9 cellular contexts compared by ENCODE assay signal in the genomic region with DNA sequence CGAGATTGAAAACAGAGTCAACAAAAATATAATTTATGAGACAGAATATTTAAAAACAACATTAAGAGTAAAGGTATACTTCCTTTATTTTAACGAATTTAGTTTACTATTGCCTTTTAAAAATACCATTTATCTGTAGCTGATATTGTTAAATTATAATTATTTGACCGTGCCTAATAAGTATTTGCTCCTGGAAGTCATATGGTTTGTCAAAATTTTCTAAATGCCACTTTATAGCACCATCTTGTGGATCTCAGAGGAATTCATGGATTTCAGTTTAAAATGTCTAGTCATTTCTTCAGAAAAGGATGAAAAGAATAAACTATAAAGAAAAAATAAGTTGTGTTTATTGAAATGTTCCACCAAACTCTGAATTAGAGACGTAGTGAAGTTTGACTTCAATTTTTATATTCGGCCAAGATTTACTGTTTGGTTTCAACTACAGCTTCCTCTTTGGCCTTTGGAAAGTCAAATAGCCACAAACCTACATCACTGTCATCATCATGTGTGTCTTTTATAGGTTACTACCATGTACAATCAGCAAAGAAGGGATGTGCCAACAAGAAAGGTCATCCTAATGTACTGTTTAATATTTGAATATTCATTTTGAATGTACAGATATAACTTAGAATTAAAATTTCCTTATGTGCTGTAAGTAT. TPM values are rescaled to one million over a fixed set of nuclear protein-coding genes. Genes with fewer than 3 reads are reported as not detected.
DNase-seq lines count a peak whose midpoint lies in the region; ATAC-seq and TF ChIP-seq lines count a peak whose summit lies in the region.
"Had no signal": no experiment of that assay in that cellular context is flagged by ENCODE, and none has a peak within 500 bp of the region (broad histone marks: within the 10 kb centered on the region; RNA-seq: fewer than 3 reads in every experiment).

No MANE protein-coding gene starts in this region.

- H3K4me3 ChIP-seq in Panc1 (ENCODE audit: low read depth in 2 of 2, low read length in 2 of 2) (no peak overlapping the region), fibroblast of lung (replicated peaks in 1 of 4; ENCODE audit: control extremely low read depth in 1 of 4, insufficient read depth in 1 of 4, low read depth in 3 of 4, low read length in 4 of 4) (no peak overlapping the region), spleen (no peak overlapping the region)

- no peak overlapping the region for H2AFZ ChIP-seq in fibroblast of lung (ENCODE audit: low read length)

- TF ChIP-seq POLR2A in spleen (IDR thresholded peaks at IDR 0.05) = no peak

- no peaks in the 10 kb centered on the region for H4K20me1 ChIP-seq in fibroblast of lung (ENCODE audit: control insufficient read depth, extremely low read depth, insufficient read depth, low read length)

- no peaks in the 10 kb centered on the region for H3K36me3 Mint-ChIP-seq in activated CD4-positive, alpha-beta T cell treated with anti-CD3 and anti-CD28 coated beads, Interleukin-2, amount 10 ng/mL, durations not matched to agents 24 days and 14 days (ENCODE audit: low read depth)

- H3K9me3 Mint-ChIP-seq in activated CD4-positive, alpha-beta T cell treated with anti-CD3 and anti-CD28 coated beads, Interleukin-2, amount 10 ng/mL, durations not matched to agents 24 days and 14 days = no peaks in the 10 kb centered on the region
- H3K9me3 Mint-ChIP-seq: central memory CD8-positive, alpha-beta T cell had no signal

- intact Hi-C loops in Panc1 (cut with micrococcal nuclease; ENCODE audit: unreplicated experiment) (loop anchor here (1.0 kb wide), 1 partner anchor 157 kb away; no protein-coding TSS in a partner anchor), spleen (cut with DNase I; ENCODE audit: low total_unique reads) (loop anchor here (10.0 kb wide), 1 partner anchor 156 kb away; no protein-coding TSS in a partner anchor)
- intact Hi-C loops in activated CD4-positive, alpha-beta T cell treated with anti-CD3 and anti-CD28 coated beads, Interleukin-2, amount 10 ng/mL, durations not matched to agents 24 days and 14 days (cut with micrococcal nuclease) = loop anchor here (2.0 kb wide), 1 partner anchor 156 kb away; no protein-coding TSS in a partner anchor

- H3K27ac ChIP-seq in Panc1 (ENCODE audit: low read length) (no peak overlapping the region), fibroblast of lung (ENCODE audit: insufficient read depth, low read length) (no peak overlapping the region), spleen (no peak overlapping the region)

- no peak overlapping the region for H3K9ac ChIP-seq in fibroblast of lung (ENCODE audit: insufficient read depth, low read length)

- no peaks in the 10 kb centered on the region for H3K4me1 Mint-ChIP-seq in activated CD4-positive, alpha-beta T cell treated with anti-CD3 and anti-CD28 coated beads, Interleukin-2, amount 10 ng/mL, durations not matched to agents 24 days and 14 days
- H3K4me1 Mint-ChIP-seq: central memory CD8-positive, alpha-beta T cell had no signal

- H3K9me3 ChIP-seq in Panc1 (ENCODE audit: control insufficient read depth, insufficient read depth, low read depth, low read length) (no peaks in the 10 kb centered on the region), fibroblast of lung (ENCODE audit: control insufficient read depth, insufficient read depth, low read depth, low read length) (no peaks in the 10 kb centered on the region), spleen (no peaks in the 10 kb centered on the region)

- WGBS in spleen, 5 donors = 18 to 23% (median 19%) methylated on average over 5 of the region's 5 CpGs

- peaks cover 47% of the 10 kb centered on the region for H3K27me3 Mint-ChIP-seq in activated CD4-positive, alpha-beta T cell treated with anti-CD3 and anti-CD28 coated beads, Interleukin-2, amount 10 ng/mL, durations not matched to agents 24 days and 14 days

- CTCF ChIA-PET in Panc1 (lab: Charles Lee) = no interaction called here

- H3K27me3 ChIP-seq in Panc1 (ENCODE audit: control insufficient read depth, insufficient read depth, low read length) (peaks cover 6% of the 10 kb centered on the region; the same call in 1 of the 2 replicates), fibroblast of lung (ENCODE audit: control insufficient read depth, insufficient read depth, low read length) (no peaks in the 10 kb centered on the region), spleen (replicated peaks in 1 of 7) (peaks cover 0 to 7% (median 0%) of the 10 kb centered on the region in 7 donors)

- no peak overlapping the region for H3K4me3 Mint-ChIP-seq in activated CD4-positive, alpha-beta T cell treated with anti-CD3 and anti-CD28 coated beads, Interleukin-2, amount 10 ng/mL, durations not matched to agents 24 days and 14 days
- H3K4me3 Mint-ChIP-seq: central memory CD8-positive, alpha-beta T cell had no signal

- TF ChIP-seq CTCF in Panc1 (IDR thresholded peaks at IDR 0.05) (peak; percentile 66; the same call in 1 of the 2 replicates), fibroblast of lung (conservative IDR thresholded peaks at IDR 0.05 in 1 of 2, IDR thresholded peaks at IDR 0.05 in 1 of 2; ENCODE audit: low read depth in 1 of 2, low read length in 2 of 2) (peak; percentile 34 to 63), spleen (IDR thresholded peaks at IDR 0.05 in 8 of 11, conservative IDR thresholded peaks at IDR 0.05 in 3 of 11) (peak; percentile 14 to 63 (median 55))

- no peaks in the 10 kb centered on the region for H3K36me3 ChIP-seq in Panc1 (ENCODE audit: control insufficient read depth, insufficient read depth, low read length)
- no peaks in the 10 kb centered on the region for H3K36me3 ChIP-seq in fibroblast of lung (ENCODE audit: control insufficient read depth, insufficient read depth, low read length)
- H3K36me3 ChIP-seq in spleen = no peaks in the 10 kb centered on the region

- H3K79me2 ChIP-seq in fibroblast of lung (ENCODE audit: control insufficient read depth, insufficient read depth, low read length) = no peaks in the 10 kb centered on the region

- H3K27ac Mint-ChIP-seq in activated CD4-positive, alpha-beta T cell treated with anti-CD3 and anti-CD28 coated beads, Interleukin-2, amount 10 ng/mL, durations not matched to agents 24 days and 14 days = no peak overlapping the region

- DNase-seq in ACHN (peak; percentile 38), Panc1 (ENCODE audit: low read depth, low spot score) (peak; percentile 15), fibroblast of lung (ENCODE audit: low read depth in 2 of 2) (peak; percentile 16 to 63), spleen (no peak)
- no peak for DNase-seq in activated CD4-positive, alpha-beta T cell treated with anti-CD3 and anti-CD28 coated beads, Interleukin-2, amount 50 U/mL, for 1 hour
- no peak for DNase-seq in activated CD4-positive, alpha-beta T cell treated with anti-CD3 and anti-CD28 coated beads, Interleukin-2, amount 10 ng/mL, durations not matched to agents 24 days and 14 days

- in situ Hi-C loops in ACHN (cut with HindIII; ENCODE audit: low pct_ligation_motif_present, low pct_unique_long_range_greater_than_20kb, low sequenced_read_pairs) = no loop called here
- in situ Hi-C loops in Panc1 (cut with HindIII; ENCODE audit: low pct_unique_long_range_greater_than_20kb, low sequenced_read_pairs) = no loop called here

- POLR2A ChIA-PET in Panc1 (lab: Charles Lee) = no interaction called here

- no TSS peak for BruUV-seq in Panc1 (replicated peaks; lab: Mats Ljungman, UMichigan)

- H3K4me1 ChIP-seq in Panc1 (ENCODE audit: control insufficient read depth, insufficient read depth, low read length) (no peaks in the 10 kb centered on the region), fibroblast of lung (ENCODE audit: control insufficient read depth, extremely low read depth, insufficient read depth, low read length) (no peaks in the 10 kb centered on the region), spleen (peaks cover 0 to 6% (median 0%) of the 10 kb centered on the region in 6 donors)

- H3K4me2 ChIP-seq in fibroblast of lung (ENCODE audit: extremely low read depth, insufficient read depth, low read length) = no peak overlapping the region

- peak; percentile 51 for ATAC-seq in GM21390 (IDR thresholded peaks at IDR 0.05; ENCODE audit: unreplicated experiment)
- ATAC-seq in Panc1 = no peak
- no peak for ATAC-seq in HG03342 (IDR thresholded peaks at IDR 0.05; ENCODE audit: unreplicated experiment)

RNA-seq across cellular contexts. Expression of a gene that starts 10.3 kb away (rescaled TPM):
- 2.8 TPM for total RNA-seq in Panc1 (2021; ENCODE audit: unreplicated experiment)
- polyA plus RNA-seq in Panc1 (2012; ENCODE audit: insufficient read length) = 1.9 TPM
- 2.3 and 3.6 TPM in 2 replicates for total RNA-seq in fibroblast of lung
- 0.64 and 1.0 TPM in 2 replicates for polyA plus RNA-seq in fibroblast of lung
- 0.81 and 0.99 TPM in 2 replicates for polyA plus RNA-seq in fibroblast of lung (2012)
- not detected in 2 replicates for polyA minus RNA-seq in fibroblast of lung (ENCODE audit: low replicate concordance)
- 10 to 100 TPM in 1 of 7 donors, 1 to 10 TPM in 6; 4.9 to 10.3 (median 8.0) TPM for total RNA-seq in spleen
- polyA plus RNA-seq in spleen = 1 to 10 TPM; 2.1 to 3.7 (median 3.1) TPM
- 2.0 and 2.1 TPM in 2 replicates for total RNA-seq in activated CD4-positive, alpha-beta T cell treated with anti-CD3 and anti-CD28 coated beads, Interleukin-2, amount 10 ng/mL, durations not matched to agents 24 days and 14 days

RNA-seq across cellular contexts. Expression of a gene that starts 49.8 kb away (rescaled TPM):
- total RNA-seq in Panc1 (2021; ENCODE audit: unreplicated experiment) (21.8 TPM), fibroblast of lung (10.5 and 13.2 TPM in 2 replicates), spleen (10 to 100 TPM in 6 of 7 donors, 1 to 10 TPM in 1; 9.6 to 13.3 (median 12.3) TPM)
- polyA plus RNA-seq in Panc1 (2012; ENCODE audit: insufficient read length) = 13.0 TPM
- polyA plus RNA-seq in fibroblast of lung (9.6 and 10.3 TPM in 2 replicates), spleen (1 to 10 TPM; 4.7 to 7.4 (median 5.6) TPM)
- polyA plus RNA-seq in fibroblast of lung (2012) = 10.7 and 11.2 TPM in 2 replicates
- polyA minus RNA-seq in fibroblast of lung (ENCODE audit: low replicate concordance) = 0.82 and 1.1 TPM in 2 replicates
- total RNA-seq in activated CD4-positive, alpha-beta T cell treated with anti-CD3 and anti-CD28 coated beads, Interleukin-2, amount 10 ng/mL, durations not matched to agents 24 days and 14 days = 17.1 and 17.4 TPM in 2 replicates

Comparison
In these comparisons a context has a peak if more than half of its experiments do, and no peak if none do; other contexts are left out.
1. DNase-seq: peak in ACHN (single experiment), Panc1 (single experiment) and fibroblast of lung (2 of 2); none in spleen (single experiment), activated CD4-positive, alpha-beta T cell treated with anti-CD3 and anti-CD28 coated beads, Interleukin-2, amount 50 U/mL, for 1 hour (single experiment) and activated CD4-positive, alpha-beta T cell treated with anti-CD3 and anti-CD28 coated beads, Interleukin-2, amount 10 ng/mL, durations not matched to agents 24 days and 14 days (single experiment).
2. Peak in every context shown above with its lines, with median percentiles within 50 percentile points of each other: CTCF ChIP-seq.